17 cellular contexts compared by ENCODE assay signal in genomic region chr4:80500593-80500992, GRCh38.
A peak's percentile ranks its signal among the peaks of the same experiment; 100 is the strongest.
DNase-seq lines count a peak whose midpoint lies in the region; ATAC-seq and TF ChIP-seq lines count a peak whose summit lies in the region.
"Had no signal": no experiment of that assay in that cellular context is flagged by ENCODE, and none has a peak within 500 bp of the region (broad histone marks: within the 10 kb centered on the region; RNA-seq: fewer than 3 reads in every experiment).

No MANE protein-coding gene starts in this region.

- H4K91ac ChIP-seq in trophoblast cell (ENCODE audit: low read depth, low read length): no peak overlapping the region

- H3K79me1 ChIP-seq in trophoblast cell (ENCODE audit: low read length): no peaks in the 10 kb centered on the region

- H2BK12ac ChIP-seq in trophoblast cell (ENCODE audit: low read length): no peak overlapping the region

- H3K4me2 ChIP-seq in Loucy (ENCODE audit: low read depth, low read length, poor library complexity, severe bottlenecking) (peak overlapping the region; percentile 70), trophoblast cell (ENCODE audit: low read length) (no peak overlapping the region)

- peaks cover 11% of the 10 kb centered on the region for H3K36me3 Mint-ChIP-seq in activated naive CD4-positive, alpha-beta T cell treated with anti-CD3 and anti-CD28 coated beads, Interleukin-2, amount 50 U/mL, for 24 hours

- no peak overlapping the region for H3K4ac ChIP-seq in trophoblast cell (ENCODE audit: low read depth, low read length)

- no peak overlapping the region for H2AK5ac ChIP-seq in trophoblast cell (ENCODE audit: low read length)

- H3K27ac Mint-ChIP-seq in activated naive CD4-positive, alpha-beta T cell treated with anti-CD3 and anti-CD28 coated beads, Interleukin-2, amount 50 U/mL, for 24 hours: peak overlapping the region; percentile 74

- intact Hi-C loops in upper lobe of right lung (cut with DNase I) (loop anchor here (10.0 kb wide), 1 partner anchor 464 kb away; no protein-coding TSS in a partner anchor), heart right ventricle (cut with DNase I) (no loop called here)

- H2AFZ ChIP-seq in Loucy (ENCODE audit: low read length): no peak overlapping the region
- H2AFZ ChIP-seq in trophoblast cell (ENCODE audit: insufficient read depth, low read length, poor library complexity): no peak overlapping the region

- H3K79me2 ChIP-seq in Loucy (ENCODE audit: insufficient read depth, low read length): no peaks in the 10 kb centered on the region
- no peaks in the 10 kb centered on the region for H3K79me2 ChIP-seq in trophoblast cell (ENCODE audit: control insufficient read depth, insufficient read depth, low read length, poor library complexity)

- H3K27me3 ChIP-seq in Loucy (ENCODE audit: insufficient read depth, low read length, poor library complexity, severe bottlenecking) (no peaks in the 10 kb centered on the region), upper lobe of right lung (no peaks in the 10 kb centered on the region), heart right ventricle (no peaks in the 10 kb centered on the region), trophoblast cell (ENCODE audit: insufficient read depth, low read length) (no peaks in the 10 kb centered on the region)
- H3K27me3 ChIP-seq: BE2C, right atrium auricular region, tibial nerve had no signal

- H2BK5ac ChIP-seq in trophoblast cell (ENCODE audit: low read depth, low read length, poor library complexity): no peak overlapping the region

- peaks cover 4% of the 10 kb centered on the region; the same call in 1 of the 2 replicates for H3F3A ChIP-seq in Loucy (ENCODE audit: low read depth)

- H3K4me1 ChIP-seq in Loucy (ENCODE audit: insufficient read depth, low read length, poor library complexity, severe bottlenecking) (peaks cover 38% of the 10 kb centered on the region), upper lobe of right lung (no peaks in the 10 kb centered on the region), heart right ventricle (peaks cover 0 to 4% (median 0%) of the 10 kb centered on the region in 9 donors), trophoblast cell (ENCODE audit: control insufficient read depth in 1 of 2, insufficient read depth in 2 of 2, low read length in 2 of 2) (no peaks in the 10 kb centered on the region)
- H3K4me1 ChIP-seq: BE2C, right atrium auricular region, tibial nerve had no signal

- peak overlapping the region; percentile 49 for H3K4me3 ChIP-seq in Loucy (ENCODE audit: low read length, poor library complexity, severe bottlenecking)
- no peak overlapping the region for H3K4me3 ChIP-seq in upper lobe of right lung
- no peak overlapping the region for H3K4me3 ChIP-seq in heart right ventricle
- H3K4me3 ChIP-seq in trophoblast cell (ENCODE audit: low read depth, low read length): no peak overlapping the region
- H3K4me3 ChIP-seq: right atrium auricular region, tibial nerve had no signal

- H3K4me3 Mint-ChIP-seq in activated naive CD4-positive, alpha-beta T cell treated with anti-CD3 and anti-CD28 coated beads, Interleukin-2, amount 50 U/mL, for 24 hours: no peak overlapping the region

- no peak for DNase-seq in activated naive CD4-positive, alpha-beta T cell treated with Interleukin-2 at 50 U/mL for 16 hours
- peak; percentile 69 for DNase-seq in central memory CD4-positive, alpha-beta T cell
- DNase-seq in upper lobe of right lung (no peak), heart right ventricle (no peak), trophoblast cell (no peak), RKO (ENCODE audit: low spot score) (no peak)
- DNase-seq: activated CD4-positive, CD25-positive, alpha-beta regulatory T cell treated with anti-CD3 and anti-CD28 coated beads, Interleukin-2, amount 50 U/mL, for 72 hours; BE2C; effector CD4-positive, alpha-beta T cell; H7; hippocampal formation; NCI-H446 treated with DMSO at 0.1 percent for 48 hours; SIG-M5 had no signal

- peaks cover 20% of the 10 kb centered on the region for H3K9me3 Mint-ChIP-seq in activated naive CD4-positive, alpha-beta T cell treated with anti-CD3 and anti-CD28 coated beads, Interleukin-2, amount 50 U/mL, for 24 hours

- H3K27ac ChIP-seq in upper lobe of right lung (no peak overlapping the region), heart right ventricle (no peak overlapping the region), trophoblast cell (ENCODE audit: low read depth, low read length) (no peak overlapping the region)
- H3K27ac ChIP-seq: right atrium auricular region, tibial nerve had no signal

- H2BK120ac ChIP-seq in trophoblast cell (ENCODE audit: insufficient read depth, low read length, poor library complexity): no peak overlapping the region

- peaks cover 68% of the 10 kb centered on the region for H3K4me1 Mint-ChIP-seq in activated naive CD4-positive, alpha-beta T cell treated with anti-CD3 and anti-CD28 coated beads, Interleukin-2, amount 50 U/mL, for 24 hours

- H3K18ac ChIP-seq in trophoblast cell (ENCODE audit: low read length): no peak overlapping the region

- H3K36me3 ChIP-seq in Loucy (ENCODE audit: insufficient read depth, low read length) (no peaks in the 10 kb centered on the region), upper lobe of right lung (no peaks in the 10 kb centered on the region), heart right ventricle (no peaks in the 10 kb centered on the region), trophoblast cell (ENCODE audit: control insufficient read depth in 1 of 2, insufficient read depth in 2 of 2, low read length in 2 of 2) (no peaks in the 10 kb centered on the region)
- H3K36me3 ChIP-seq: BE2C, right atrium auricular region, tibial nerve had no signal

- no peaks in the 10 kb centered on the region for H4K20me1 ChIP-seq in Loucy (ENCODE audit: insufficient read depth, low read length, poor library complexity, severe bottlenecking)

- no peak overlapping the region for H3K23ac ChIP-seq in trophoblast cell (ENCODE audit: low read length)

- H3K27me3 Mint-ChIP-seq in activated naive CD4-positive, alpha-beta T cell treated with anti-CD3 and anti-CD28 coated beads, Interleukin-2, amount 50 U/mL, for 24 hours: no peaks in the 10 kb centered on the region

- H3K9me3 ChIP-seq in Loucy (ENCODE audit: insufficient read depth, low read depth, low read length): peaks cover 18% of the 10 kb centered on the region; the same call in 1 of the 2 replicates
- no peaks in the 10 kb centered on the region for H3K9me3 ChIP-seq in upper lobe of right lung
- peaks cover 0 to 27% (median 5%) of the 10 kb centered on the region in 11 donors for H3K9me3 ChIP-seq in heart right ventricle
- peaks cover 2% of the 10 kb centered on the region for H3K9me3 ChIP-seq in trophoblast cell (ENCODE audit: insufficient read depth, low read depth, low read length)
- H3K9me3 ChIP-seq: BE2C had no signal

- H3K9ac ChIP-seq in Loucy (ENCODE audit: low read depth, low read length, poor library complexity, severe bottlenecking) (no peak overlapping the region), trophoblast cell (ENCODE audit: low read length) (no peak overlapping the region)

- no peak overlapping the region for H4K8ac ChIP-seq in trophoblast cell (ENCODE audit: low read depth, low read length)

- H3K14ac ChIP-seq in trophoblast cell (ENCODE audit: low read length): no peak overlapping the region

- peak; percentile 54 for ATAC-seq in upper lobe of right lung
- no peak for ATAC-seq in heart right ventricle

- WGBS in heart right ventricle, 2 donors: 59 to 63% methylated on average over 4 of the region's 4 CpGs
- no CpG with 5 or more reads among the region's 4 CpGs for WGBS in trophoblast cell (ENCODE audit: extremely low coverage, insufficient coverage, insufficient read length)

- H4K12ac ChIP-seq in trophoblast cell (ENCODE audit: low read depth, low read length): no peak overlapping the region

- no peak for TF ChIP-seq CTCF in Loucy (conservative IDR thresholded peaks at IDR 0.05; ENCODE audit: low read length)
- no peak for TF ChIP-seq CTCF in upper lobe of right lung (IDR thresholded peaks at IDR 0.05)
- TF ChIP-seq CTCF in heart right ventricle (IDR thresholded peaks at IDR 0.05): no peak

- no peaks in the 10 kb centered on the region for H3K9me2 ChIP-seq in Loucy (replicated peaks; ENCODE audit: low read depth, low read length)
